9 cellular contexts compared by ENCODE assay signal in genomic region chr16:8567355-8568230, GRCh38. TPM values are rescaled to one million over a fixed set of nuclear protein-coding genes. Genes with fewer than 3 reads are reported as not detected.
DNase-seq lines count a peak whose midpoint lies in the region; ATAC-seq and TF ChIP-seq lines count a peak whose summit lies in the region.
"Had no signal": no experiment of that assay in that cellular context is flagged by ENCODE, and none has a peak within 500 bp of the region (broad histone marks: within the 10 kb centered on the region; RNA-seq: fewer than 3 reads in every experiment).

No MANE protein-coding gene starts in this region.

- H3K9ac ChIP-seq in Karpas-422 (ENCODE audit: low read length) = no peak overlapping the region

- no peaks in the 10 kb centered on the region for H3K9me2 ChIP-seq in Karpas-422 (replicated peaks; ENCODE audit: insufficient read depth, low read length)

- 17 to 23% methylated on average over 19 to 23 of the region's 23 CpGs for WGBS in thyroid gland, 2 donors

- H3K4me3 ChIP-seq in Karpas-422 (ENCODE audit: low read length) (no peak overlapping the region), foreskin fibroblast (ENCODE audit: low read depth in 1 of 2, low read length in 2 of 2) (no peak overlapping the region), osteoblast (ENCODE audit: insufficient read depth, low read length) (no peak overlapping the region), thyroid gland (replicated peaks in 1 of 3) (no peak overlapping the region)
- H3K4me3 ChIP-seq: skin epidermis had no signal

- H3K79me2 ChIP-seq in Karpas-422 (ENCODE audit: low read length) (no peaks in the 10 kb centered on the region), osteoblast (ENCODE audit: insufficient read depth, low read length) (no peaks in the 10 kb centered on the region)

- peaks cover 4% of the 10 kb centered on the region; the same call in 1 of the 2 replicates for H3K9me3 ChIP-seq in Karpas-422 (ENCODE audit: low read length)
- H3K9me3 ChIP-seq in osteoblast (ENCODE audit: low read depth, low read length) = peaks cover 3% of the 10 kb centered on the region
- H3K9me3 ChIP-seq in thyroid gland = no peaks in the 10 kb centered on the region

- H4K20me1 ChIP-seq in Karpas-422 (ENCODE audit: insufficient read depth, low read depth, low read length) (no peaks in the 10 kb centered on the region), osteoblast (ENCODE audit: insufficient read depth, low read length) (no peaks in the 10 kb centered on the region)

- intact Hi-C loops in thyroid gland (cut with DNase I) = loop anchor here (5.0 to 10.0 kb wide), 3 partner anchors 227 to 325 kb away; partner anchors contain the start of genes PMM2 and TMEM186

- H3K27me3 ChIP-seq in Karpas-422 (ENCODE audit: low read length) (no peaks in the 10 kb centered on the region), osteoblast (ENCODE audit: insufficient read depth, low read length) (peaks cover 10% of the 10 kb centered on the region), thyroid gland (no peaks in the 10 kb centered on the region)

- peak; percentile 94 for DNase-seq in ELF-1 (ENCODE audit: low read depth, low spot score)
- peak; percentile 97 for DNase-seq in Karpas-422
- peak; percentile 84 for DNase-seq in RPMI7951 (ENCODE audit: low read depth)
- DNase-seq in activated T-helper 1 cell treated with Interleukin-2 at 50 U/mL for 16 hours (ENCODE audit: low read depth) = peak; percentile 47
- peak; percentile 77 to 92 for DNase-seq in foreskin fibroblast
- peak; percentile 90 for DNase-seq in osteoblast (ENCODE audit: insufficient read length, low spot score, missing footprints)
- DNase-seq in thyroid gland = peak; percentile 65 to 71

- H3K4me2 ChIP-seq in Karpas-422 (ENCODE audit: low read depth, low read length, poor library complexity, severe bottlenecking) (no peak overlapping the region), osteoblast (ENCODE audit: insufficient read depth, low read length) (peak overlapping the region; percentile 28)

- TF ChIP-seq CTCF in foreskin fibroblast (IDR thresholded peaks at IDR 0.05; ENCODE audit: low read depth, low read length) (peak; percentile 96), osteoblast (IDR thresholded peaks at IDR 0.05; ENCODE audit: extremely low read depth, low read depth, low read length) (peak; percentile 100), thyroid gland (IDR thresholded peaks at IDR 0.05) (peak; percentile 93 to 99 (median 98))

- H3K27ac ChIP-seq in Karpas-422 (ENCODE audit: low read length) (no peak overlapping the region), osteoblast (ENCODE audit: low read depth, low read length) (no peak overlapping the region), thyroid gland (no peak overlapping the region)
- H3K27ac ChIP-seq: skin epidermis had no signal

- peak; percentile 90 for ATAC-seq in GM21786 (IDR thresholded peaks at IDR 0.05; ENCODE audit: unreplicated experiment)

- H3K4me1 ChIP-seq in Karpas-422 (ENCODE audit: low read length) (no peaks in the 10 kb centered on the region), osteoblast (ENCODE audit: insufficient read depth, low read length) (no peaks in the 10 kb centered on the region), thyroid gland (peaks cover 0 to 3% of the 10 kb centered on the region in 2 donors)

- H2AFZ ChIP-seq in Karpas-422 (ENCODE audit: low read length) = no peak overlapping the region
- peak overlapping the region; percentile 57 for H2AFZ ChIP-seq in osteoblast (ENCODE audit: low read length)

- H3K36me3 ChIP-seq in Karpas-422 (ENCODE audit: insufficient read depth, low read length) = no peaks in the 10 kb centered on the region
- no peaks in the 10 kb centered on the region for H3K36me3 ChIP-seq in osteoblast (ENCODE audit: insufficient read depth, low read length)
- no peaks in the 10 kb centered on the region for H3K36me3 ChIP-seq in thyroid gland

- no peak for TF ChIP-seq POLR2A in thyroid gland (IDR thresholded peaks at IDR 0.05)

RNA-seq across cellular contexts. Expression of gene TMEM114, which starts 22.7 kb away (rescaled TPM):
- total RNA-seq in Karpas-422 (2014; rRNA removed; shearing (Covaris generic); ENCODE audit: low replicate concordance) = not detected in 2 replicates
- total RNA-seq in RPMI7951 (2014; rRNA removed; shearing (Covaris generic)) = not detected in 2 replicates
- not detected in 2 replicates for total RNA-seq in osteoblast
- total RNA-seq in thyroid gland = not detected

RNA-seq across cellular contexts. Expression of gene METTL22, which starts 53.9 kb away (rescaled TPM):
- total RNA-seq in Karpas-422 (2014; rRNA removed; shearing (Covaris generic); ENCODE audit: low replicate concordance) = 42.5 and 48.9 TPM in 2 replicates
- total RNA-seq in RPMI7951 (2014; rRNA removed; shearing (Covaris generic)) = 10.6 and 14.8 TPM in 2 replicates
- total RNA-seq in osteoblast (24.5 and 46.0 TPM in 2 replicates), thyroid gland (10 to 100 TPM; 16.5 to 43.2 (median 18.8) TPM)

Comparison
In these comparisons a context has a peak if more than half of its experiments do, and no peak if none do; other contexts are left out.
1. DNase-seq: peak in every context shown above with its lines; median percentile 97 in Karpas-422; 94 in ELF-1; 90 in osteoblast; 84 in foreskin fibroblast; 84 in RPMI7951; 68 in thyroid gland; 47 in activated T-helper 1 cell treated with Interleukin-2 at 50 U/mL for 16 hours.